1 cellular context compared by ENCODE assay signal in genomic region chr15:70763120-70763949, GRCh38.
TF ChIP-seq lines count a peak whose summit lies in the region.

Gene UACA (minus strand): TSS chr15:70763558. CDS start chr15:70763407, 151 bp downstream.

TF ChIP-seq in HepG2, 621 proteins besides CTCF, POLR2A, EP300 and RAD21 (continued from another document and continues in another):
- TF ChIP-seq, protein P1, sequence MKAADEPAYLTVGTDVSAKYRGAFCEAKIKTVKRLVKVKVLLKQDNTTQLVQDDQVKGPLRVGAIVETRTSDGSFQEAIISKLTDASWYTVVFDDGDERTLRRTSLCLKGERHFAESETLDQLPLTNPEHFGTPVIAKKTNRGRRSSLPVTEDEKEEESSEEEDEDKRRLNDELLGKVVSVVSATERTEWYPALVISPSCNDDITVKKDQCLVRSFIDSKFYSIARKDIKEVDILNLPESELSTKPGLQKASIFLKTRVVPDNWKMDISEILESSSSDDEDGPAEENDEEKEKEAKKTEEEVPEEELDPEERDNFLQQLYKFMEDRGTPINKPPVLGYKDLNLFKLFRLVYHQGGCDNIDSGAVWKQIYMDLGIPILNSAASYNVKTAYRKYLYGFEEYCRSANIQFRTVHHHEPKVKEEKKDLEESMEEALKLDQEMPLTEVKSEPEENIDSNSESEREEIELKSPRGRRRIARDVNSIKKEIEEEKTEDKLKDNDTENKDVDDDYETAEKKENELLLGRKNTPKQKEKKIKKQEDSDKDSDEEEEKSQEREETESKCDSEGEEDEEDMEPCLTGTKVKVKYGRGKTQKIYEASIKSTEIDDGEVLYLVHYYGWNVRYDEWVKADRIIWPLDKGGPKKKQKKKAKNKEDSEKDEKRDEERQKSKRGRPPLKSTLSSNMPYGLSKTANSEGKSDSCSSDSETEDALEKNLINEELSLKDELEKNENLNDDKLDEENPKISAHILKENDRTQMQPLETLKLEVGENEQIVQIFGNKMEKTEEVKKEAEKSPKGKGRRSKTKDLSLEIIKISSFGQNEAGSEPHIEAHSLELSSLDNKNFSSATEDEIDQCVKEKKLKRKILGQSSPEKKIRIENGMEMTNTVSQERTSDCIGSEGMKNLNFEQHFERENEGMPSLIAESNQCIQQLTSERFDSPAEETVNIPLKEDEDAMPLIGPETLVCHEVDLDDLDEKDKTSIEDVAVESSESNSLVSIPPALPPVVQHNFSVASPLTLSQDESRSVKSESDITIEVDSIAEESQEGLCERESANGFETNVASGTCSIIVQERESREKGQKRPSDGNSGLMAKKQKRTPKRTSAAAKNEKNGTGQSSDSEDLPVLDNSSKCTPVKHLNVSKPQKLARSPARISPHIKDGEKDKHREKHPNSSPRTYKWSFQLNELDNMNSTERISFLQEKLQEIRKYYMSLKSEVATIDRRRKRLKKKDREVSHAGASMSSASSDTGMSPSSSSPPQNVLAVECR (CRISPR knock-in tag; IDR thresholded peaks at IDR 0.05; ENCODE audit: borderline replicate concordance), result peak; percentile 80; the same call in 1 of the 2 replicates
- TF ChIP-seq CCDC6 (CRISPR knock-in tag; IDR thresholded peaks at IDR 0.05), result peak; percentile 64; the same call in 1 of the 2 replicates
- peak; percentile 68 for TF ChIP-seq KMT2A (CRISPR knock-in tag; IDR thresholded peaks at IDR 0.05)
- 0 out of 2 replicates have a peak, but pooled peaks have one; percentile 26 for TF ChIP-seq DMAP1 (CRISPR knock-in tag; IDR thresholded peaks at IDR 0.05)
- peak; percentile 47; the same call in 1 of the 2 replicates for TF ChIP-seq ZNF274 (CRISPR knock-in tag; IDR thresholded peaks at IDR 0.05)
- TF ChIP-seq, protein P2, sequence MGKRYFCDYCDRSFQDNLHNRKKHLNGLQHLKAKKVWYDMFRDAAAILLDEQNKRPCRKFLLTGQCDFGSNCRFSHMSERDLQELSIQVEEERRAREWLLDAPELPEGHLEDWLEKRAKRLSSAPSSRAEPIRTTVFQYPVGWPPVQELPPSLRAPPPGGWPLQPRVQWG (CRISPR knock-in tag; IDR thresholded peaks at IDR 0.05; ENCODE audit: borderline replicate concordance, low read depth), result no peak
- TF ChIP-seq TFDP2 (CRISPR knock-in tag; IDR thresholded peaks at IDR 0.05), result peak; percentile 92
- TF ChIP-seq HMGXB4 (CRISPR knock-in tag; IDR thresholded peaks at IDR 0.05; ENCODE audit: borderline replicate concordance in 1 of 2, low read depth in 1 of 2), result peak in 1 of 2 experiments; percentile 49; a peak in 3 of 4 replicates
- TF ChIP-seq NFIC (IDR thresholded peaks at IDR 0.05; ENCODE audit: low read length), result no peak
- no peak for TF ChIP-seq GATA4 (IDR thresholded peaks at IDR 0.05; ENCODE audit: borderline replicate concordance, low read depth)
- 0 out of 2 replicates have a peak, but pooled peaks have one; percentile 21 for TF ChIP-seq ZNF232 (CRISPR knock-in tag; IDR thresholded peaks at IDR 0.05; ENCODE audit: borderline replicate concordance)
- TF ChIP-seq ZNF850 (CRISPR knock-in tag; conservative IDR thresholded peaks at IDR 0.05), result no peak
- TF ChIP-seq ZGPAT (CRISPR knock-in tag; IDR thresholded peaks at IDR 0.05), result peak; percentile 41
- peak; percentile 79; the same call in 1 of the 2 replicates for TF ChIP-seq CREB3 (CRISPR knock-in tag; IDR thresholded peaks at IDR 0.05)
- TF ChIP-seq ZNF225 (CRISPR knock-in tag; IDR thresholded peaks at IDR 0.05), result peak; percentile 61; the same call in 1 of the 2 replicates
- 0 out of 2 replicates have a peak, but pooled peaks have one; percentile 42 for TF ChIP-seq ZNF124 (CRISPR knock-in tag; IDR thresholded peaks at IDR 0.05)
- no peak for TF ChIP-seq ZNF180 (CRISPR knock-in tag; IDR thresholded peaks at IDR 0.05; ENCODE audit: borderline replicate concordance, low read depth)
- no peak for TF ChIP-seq SNRNP70 (IDR thresholded peaks at IDR 0.05; ENCODE audit: low read depth, low read length)
- no peak for TF ChIP-seq ZNF556 (CRISPR knock-in tag; IDR thresholded peaks at IDR 0.05; ENCODE audit: borderline replicate concordance)
- TF ChIP-seq, protein P3, sequence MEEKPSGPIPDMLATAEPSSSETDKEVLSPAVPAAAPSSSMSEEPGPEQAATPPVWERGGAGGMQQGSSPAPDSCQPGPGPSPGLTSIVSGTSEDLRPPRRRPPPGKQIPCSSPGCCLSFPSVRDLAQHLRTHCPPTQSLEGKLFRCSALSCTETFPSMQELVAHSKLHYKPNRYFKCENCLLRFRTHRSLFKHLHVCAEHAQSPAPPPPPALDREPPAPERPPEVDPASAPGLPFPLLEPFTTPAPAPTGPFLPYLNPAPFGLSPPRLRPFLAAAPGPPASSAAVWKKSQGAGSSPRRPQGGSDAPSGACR (CRISPR knock-in tag; IDR thresholded peaks at IDR 0.05), result peak; percentile 27; the same call in 1 of the 2 replicates
- TF ChIP-seq ZNF441 (CRISPR knock-in tag; IDR thresholded peaks at IDR 0.05; ENCODE audit: borderline replicate concordance), result peak; percentile 80; the same call in 1 of the 2 replicates
- TF ChIP-seq NFYC (CRISPR knock-in tag; IDR thresholded peaks at IDR 0.05), result peak; percentile 95
- TF ChIP-seq HNRNPK (IDR thresholded peaks at IDR 0.05; ENCODE audit: low read depth, low read length, poor library complexity, severe bottlenecking), result no peak
- TF ChIP-seq ARID2 (CRISPR knock-in tag; IDR thresholded peaks at IDR 0.05; ENCODE audit: borderline replicate concordance), result no peak
- no peak for TF ChIP-seq ZNF629 (CRISPR knock-in tag; conservative IDR thresholded peaks at IDR 0.05)
- no peak for TF ChIP-seq HNF4G (IDR thresholded peaks at IDR 0.05; ENCODE audit: borderline replicate concordance, low read depth, low read length)
- TF ChIP-seq HNF4G (CRISPR knock-in tag; IDR thresholded peaks at IDR 0.05; ENCODE audit: borderline replicate concordance, low read depth), result 0 out of 2 replicates have a peak, but pooled peaks have one; percentile 26
- TF ChIP-seq ZNF776 (CRISPR knock-in tag; IDR thresholded peaks at IDR 0.05), result 0 out of 2 replicates have a peak, but pooled peaks have one; percentile 45
- peak; percentile 75 for TF ChIP-seq HES4 (CRISPR knock-in tag; IDR thresholded peaks at IDR 0.05; ENCODE audit: borderline replicate concordance)
- no peak for TF ChIP-seq KDM5A (IDR thresholded peaks at IDR 0.05; ENCODE audit: borderline replicate concordance, low read length)
- TF ChIP-seq NFKB2 (CRISPR knock-in tag; IDR thresholded peaks at IDR 0.05; ENCODE audit: borderline replicate concordance), result peak; percentile 63; the same call in 1 of the 2 replicates
- 0 out of 2 replicates have a peak, but pooled peaks have one; percentile 25 for TF ChIP-seq ZNF772 (CRISPR knock-in tag; IDR thresholded peaks at IDR 0.05)
- TF ChIP-seq, protein P4, sequence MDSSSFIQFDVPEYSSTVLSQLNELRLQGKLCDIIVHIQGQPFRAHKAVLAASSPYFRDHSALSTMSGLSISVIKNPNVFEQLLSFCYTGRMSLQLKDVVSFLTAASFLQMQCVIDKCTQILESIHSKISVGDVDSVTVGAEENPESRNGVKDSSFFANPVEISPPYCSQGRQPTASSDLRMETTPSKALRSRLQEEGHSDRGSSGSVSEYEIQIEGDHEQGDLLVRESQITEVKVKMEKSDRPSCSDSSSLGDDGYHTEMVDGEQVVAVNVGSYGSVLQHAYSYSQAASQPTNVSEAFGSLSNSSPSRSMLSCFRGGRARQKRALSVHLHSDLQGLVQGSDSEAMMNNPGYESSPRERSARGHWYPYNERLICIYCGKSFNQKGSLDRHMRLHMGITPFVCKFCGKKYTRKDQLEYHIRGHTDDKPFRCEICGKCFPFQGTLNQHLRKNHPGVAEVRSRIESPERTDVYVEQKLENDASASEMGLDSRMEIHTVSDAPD (CRISPR knock-in tag; IDR thresholded peaks at IDR 0.05), result 0 out of 2 replicates have a peak, but pooled peaks have one; percentile 36
- TF ChIP-seq HIC2 (CRISPR knock-in tag; IDR thresholded peaks at IDR 0.05; ENCODE audit: low read depth), result peak; percentile 27; the same call in 1 of the 2 replicates
- peak; percentile 39 for TF ChIP-seq SKI (IDR thresholded peaks at IDR 0.05; ENCODE audit: partially characterized antibody)
- TF ChIP-seq ZNF296 (CRISPR knock-in tag; conservative IDR thresholded peaks at IDR 0.05), result 0 out of 2 replicates have a peak, but pooled peaks have one; percentile 42
- TF ChIP-seq, protein P5, sequence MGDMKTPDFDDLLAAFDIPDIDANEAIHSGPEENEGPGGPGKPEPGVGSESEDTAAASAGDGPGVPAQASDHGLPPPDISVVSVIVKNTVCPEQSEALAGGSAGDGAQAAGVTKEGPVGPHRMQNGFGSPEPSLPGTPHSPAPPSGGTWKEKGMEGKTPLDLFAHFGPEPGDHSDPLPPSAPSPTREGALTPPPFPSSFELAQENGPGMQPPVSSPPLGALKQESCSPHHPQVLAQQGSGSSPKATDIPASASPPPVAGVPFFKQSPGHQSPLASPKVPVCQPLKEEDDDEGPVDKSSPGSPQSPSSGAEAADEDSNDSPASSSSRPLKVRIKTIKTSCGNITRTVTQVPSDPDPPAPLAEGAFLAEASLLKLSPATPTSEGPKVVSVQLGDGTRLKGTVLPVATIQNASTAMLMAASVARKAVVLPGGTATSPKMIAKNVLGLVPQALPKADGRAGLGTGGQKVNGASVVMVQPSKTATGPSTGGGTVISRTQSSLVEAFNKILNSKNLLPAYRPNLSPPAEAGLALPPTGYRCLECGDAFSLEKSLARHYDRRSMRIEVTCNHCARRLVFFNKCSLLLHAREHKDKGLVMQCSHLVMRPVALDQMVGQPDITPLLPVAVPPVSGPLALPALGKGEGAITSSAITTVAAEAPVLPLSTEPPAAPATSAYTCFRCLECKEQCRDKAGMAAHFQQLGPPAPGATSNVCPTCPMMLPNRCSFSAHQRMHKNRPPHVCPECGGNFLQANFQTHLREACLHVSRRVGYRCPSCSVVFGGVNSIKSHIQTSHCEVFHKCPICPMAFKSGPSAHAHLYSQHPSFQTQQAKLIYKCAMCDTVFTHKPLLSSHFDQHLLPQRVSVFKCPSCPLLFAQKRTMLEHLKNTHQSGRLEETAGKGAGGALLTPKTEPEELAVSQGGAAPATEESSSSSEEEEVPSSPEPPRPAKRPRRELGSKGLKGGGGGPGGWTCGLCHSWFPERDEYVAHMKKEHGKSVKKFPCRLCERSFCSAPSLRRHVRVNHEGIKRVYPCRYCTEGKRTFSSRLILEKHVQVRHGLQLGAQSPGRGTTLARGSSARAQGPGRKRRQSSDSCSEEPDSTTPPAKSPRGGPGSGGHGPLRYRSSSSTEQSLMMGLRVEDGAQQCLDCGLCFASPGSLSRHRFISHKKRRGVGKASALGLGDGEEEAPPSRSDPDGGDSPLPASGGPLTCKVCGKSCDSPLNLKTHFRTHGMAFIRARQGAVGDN (CRISPR knock-in tag; IDR thresholded peaks at IDR 0.05), result peak; percentile 86
- no peak for TF ChIP-seq HNRNPUL1 (IDR thresholded peaks at IDR 0.05; ENCODE audit: low read depth, low read length)
- TF ChIP-seq POLR2G (IDR thresholded peaks at IDR 0.05; ENCODE audit: low read depth, low read length), result peak; percentile 87
